ENCODE assay signal across 24 cellular contexts in genomic region chr1:102045752-102046151, GRCh38. TPM values are rescaled to one million over a fixed set of nuclear protein-coding genes. Genes with fewer than 3 reads are reported as not detected.
"Had no signal": no experiment of that assay in that cellular context is flagged by ENCODE, and none has a peak within 500 bp of the region (broad histone marks: within the 10 kb centered on the region; RNA-seq: fewer than 3 reads in every experiment).

No MANE protein-coding gene starts in this region.

- H3K9me3 Mint-ChIP-seq: activated CD4-positive, alpha-beta T cell treated with anti-CD3 and anti-CD28 coated beads, Interleukin-2, amount 10 ng/mL, durations not matched to agents 24 days and 14 days; endodermal cell had no signal

- ATAC-seq: activated CD8-positive, alpha-beta T cell treated with anti-CD3 and anti-CD28 coated beads, Interleukin-2, amount 10 ng/mL, durations not matched to agents 7 days and 5 days; activated T-cell treated with anti-CD3 and anti-CD28 coated beads, Interleukin-2, amount 50 U/mL, for 72 hours; gastroesophageal sphincter; heart right ventricle; right cardiac atrium had no signal

- H3K4me3 ChIP-seq: dorsolateral prefrontal cortex, gastroesophageal sphincter, heart right ventricle, prostate gland, skin epidermis, tibial nerve had no signal

- H3K36me3 Mint-ChIP-seq: activated naive CD8-positive, alpha-beta T cell; memory B cell had no signal

- H3K27me3 Mint-ChIP-seq: activated CD4-positive, alpha-beta T cell treated with anti-CD3 and anti-CD28 coated beads, Interleukin-2, amount 10 ng/mL, durations not matched to agents 24 days and 14 days; activated naive CD8-positive, alpha-beta T cell; memory B cell had no signal

- H3K4me3 Mint-ChIP-seq: activated CD4-positive, alpha-beta T cell treated with anti-CD3 and anti-CD28 coated beads, Interleukin-2, amount 10 ng/mL, durations not matched to agents 24 days and 14 days; activated CD8-positive, alpha-beta T cell treated with anti-CD3 and anti-CD28 coated beads, Interleukin-2, amount 10 ng/mL, durations not matched to agents 7 days and 5 days; activated naive CD8-positive, alpha-beta T cell; activated T-cell treated with anti-CD3 and anti-CD28 coated beads, Interleukin-2, amount 50 U/mL, for 72 hours; endodermal cell; memory B cell had no signal

- H3K27ac Mint-ChIP-seq: activated CD4-positive, alpha-beta T cell treated with anti-CD3 and anti-CD28 coated beads, Interleukin-2, amount 10 ng/mL, durations not matched to agents 24 days and 14 days; activated CD8-positive, alpha-beta T cell treated with anti-CD3 and anti-CD28 coated beads, Interleukin-2, amount 10 ng/mL, durations not matched to agents 7 days and 5 days; activated naive CD8-positive, alpha-beta T cell; activated T-cell treated with anti-CD3 and anti-CD28 coated beads, Interleukin-2, amount 50 U/mL, for 72 hours; endodermal cell; memory B cell had no signal

- DNase-seq: activated CD4-positive, alpha-beta T cell treated with anti-CD3 and anti-CD28 coated beads, Interleukin-2, amount 10 ng/mL, durations not matched to agents 24 days and 14 days; activated CD4-positive, CD25-positive, alpha-beta regulatory T cell; activated CD8-positive, alpha-beta memory T cell treated with anti-CD3 and anti-CD28 coated beads, Interleukin-2, amount 50 U/mL, for 48 hours; activated CD8-positive, alpha-beta T cell treated with anti-CD3 and anti-CD28 coated beads, Interleukin-2, amount 10 ng/mL, durations not matched to agents 7 days and 5 days; activated gamma-delta T cell; activated T-cell treated with anti-CD3 and anti-CD28 coated beads, Interleukin-2, amount 50 U/mL, for 72 hours; amniotic stem cell; brain microvascular endothelial cell; dorsolateral prefrontal cortex; endodermal cell; erythroblast; heart right ventricle; right cardiac atrium; stimulated activated CD4-positive, alpha-beta T cell treated with anti-CD3 and anti-CD28 coated beads, Interleukin-4, amount 100 ng/mL, for 24 hours; stimulated activated naive CD4-positive, alpha-beta T cell had no signal

- H3K4me1 Mint-ChIP-seq: activated CD4-positive, alpha-beta T cell treated with anti-CD3 and anti-CD28 coated beads, Interleukin-2, amount 10 ng/mL, durations not matched to agents 24 days and 14 days; endodermal cell; memory B cell had no signal

RNA-seq across cellular contexts. Expression of gene OLFM3, which starts 49.0 kb away (rescaled TPM):
- total RNA-seq: activated CD4-positive, alpha-beta T cell treated with anti-CD3 and anti-CD28 coated beads, Interleukin-2, amount 10 ng/mL, durations not matched to agents 24 days and 14 days; activated CD8-positive, alpha-beta T cell treated with anti-CD3 and anti-CD28 coated beads, Interleukin-2, amount 10 ng/mL, durations not matched to agents 7 days and 5 days; activated T-cell treated with anti-CD3 and anti-CD28 coated beads, Interleukin-2, amount 50 U/mL, for 72 hours; omental fat pad; prostate gland; right cardiac atrium; subcutaneous adipose tissue; T-helper 2 cell treated with Interferon-gamma antibody and Interleukin-4, amounts not matched to agents 100 ng/mL and 5 ng/mL, for 36 hours; tibial nerve had no signal
